10 cellular contexts compared by ENCODE assay signal in genomic region chr10:70832852-70833542, GRCh38. TPM values are rescaled to one million over a fixed set of nuclear protein-coding genes. Genes with fewer than 3 reads are reported as not detected.
DNase-seq lines count a peak whose midpoint lies in the region; ATAC-seq and TF ChIP-seq lines count a peak whose summit lies in the region.
"Had no signal": no experiment of that assay in that cellular context is flagged by ENCODE, and none has a peak within 500 bp of the region (broad histone marks: within the 10 kb centered on the region; RNA-seq: fewer than 3 reads in every experiment).

No MANE protein-coding gene starts in this region.

- WGBS in lung, 2 donors: 22 to 35% methylated on average over 3 of the region's 3 CpGs
- 39% methylated on average over 3 of the region's 3 CpGs for WGBS in esophagus muscularis mucosa

- peaks cover 35% of the 10 kb centered on the region for H3K4me1 Mint-ChIP-seq in type B pancreatic cell (ENCODE audit: unreplicated experiment)

- DNase-seq in AML-193 (lab: John Stamatoyannopoulos, UW): peak; percentile 32 to 36
- DNase-seq in HT1080 (ENCODE audit: low read depth): peak; percentile 91
- DNase-seq in amniotic stem cell (lab: John Stamatoyannopoulos, UW): peak; percentile 81
- DNase-seq in lung (ENCODE audit: low spot score): no peak
- DNase-seq in DMS53 treated with DMSO at 0.1 percent for 48 hours (lab: John Stamatoyannopoulos, UW; ENCODE audit: unreplicated experiment): no peak
- no peak for DNase-seq in esophagus muscularis mucosa (ENCODE audit: extremely low spot score)
- no peak for DNase-seq in activated CD4-positive, alpha-beta T cell treated with anti-CD3 and anti-CD28 coated beads for 1 hour
- no peak for DNase-seq in type B pancreatic cell (ENCODE audit: extremely low spot score, unreplicated experiment)
- DNase-seq: H9, MM.1S had no signal

- H3K27me3 ChIP-seq in lung (ENCODE audit: control insufficient read depth, insufficient read depth) (no peaks in the 10 kb centered on the region), esophagus muscularis mucosa (no peaks in the 10 kb centered on the region)

- H3K4me1 ChIP-seq in lung (ENCODE audit: control insufficient read depth in 2 of 2, insufficient read depth in 2 of 2, low read length in 2 of 2) (peaks cover 2 to 16% of the 10 kb centered on the region in 2 donors), esophagus muscularis mucosa (peaks cover 10 to 47% (median 19%) of the 10 kb centered on the region in 4 donors)

- no peaks in the 10 kb centered on the region for H3K27me3 Mint-ChIP-seq in type B pancreatic cell

- no peak for TF ChIP-seq POLR2A in esophagus muscularis mucosa (IDR thresholded peaks at IDR 0.05; ENCODE audit: low read depth)

- H3K36me3 ChIP-seq in lung (ENCODE audit: control insufficient read depth in 2 of 2, insufficient read depth in 2 of 2, low read length in 2 of 2) (peaks cover 0 to 3% of the 10 kb centered on the region in 2 donors), esophagus muscularis mucosa (peaks cover 0 to 5% (median 2%) of the 10 kb centered on the region in 4 donors)

- H3K27ac Mint-ChIP-seq in type B pancreatic cell: no peak overlapping the region
- H3K27ac Mint-ChIP-seq: H9 had no signal

- H3K4me3 Mint-ChIP-seq in type B pancreatic cell: no peak overlapping the region
- H3K4me3 Mint-ChIP-seq: H9 had no signal

- H3K9me3 Mint-ChIP-seq in type B pancreatic cell: peaks cover 5% of the 10 kb centered on the region

- no peak for TF ChIP-seq CTCF in lung (IDR thresholded peaks at IDR 0.05; ENCODE audit: control extremely low read depth, extremely low read depth)
- TF ChIP-seq CTCF in esophagus muscularis mucosa (IDR thresholded peaks at IDR 0.05): no peak
- no peak for TF ChIP-seq CTCF in type B pancreatic cell (conservative IDR thresholded peaks at IDR 0.05)

- H3K4me3 ChIP-seq in lung (no peak overlapping the region), esophagus muscularis mucosa (no peak overlapping the region)

- intact Hi-C loops in esophagus muscularis mucosa (cut with DNase I): no loop called here

- peak; percentile 32 for ATAC-seq in lung (ENCODE audit: insufficient read depth, low FRiP score)

- TF ChIP-seq EP300 in esophagus muscularis mucosa (IDR thresholded peaks at IDR 0.05): no peak

- H3K36me3 Mint-ChIP-seq in type B pancreatic cell: peaks cover 29% of the 10 kb centered on the region

- H3K9me3 ChIP-seq in lung (ENCODE audit: control insufficient read depth in 2 of 2, insufficient read depth in 1 of 2, low read length in 1 of 2): peaks cover 0 to 3% of the 10 kb centered on the region in 2 donors
- no peaks in the 10 kb centered on the region for H3K9me3 ChIP-seq in esophagus muscularis mucosa

- H3K27ac ChIP-seq in lung (ENCODE audit: low read depth in 1 of 2, low read length in 1 of 2): no peak overlapping the region
- H3K27ac ChIP-seq in esophagus muscularis mucosa (replicated peaks in 1 of 4): no peak overlapping the region

RNA-seq across cellular contexts. Expression of gene SGPL1, which starts 17.2 kb away (rescaled TPM):
- 24.4 and 28.3 TPM in 2 replicates for total RNA-seq in HT1080 (2014; rRNA removed; shearing (Covaris generic))
- polyA plus RNA-seq in HT1080 (2015; cell fraction: cytosol; rRNA removed): 20.3 and 23.4 TPM in 2 replicates
- polyA plus RNA-seq in HT1080 (2015; cell fraction: nucleus; rRNA removed): 35.4 and 36.7 TPM in 2 replicates
- 10 to 100 TPM; 45.7 to 57.4 TPM for total RNA-seq in lung
- polyA plus RNA-seq in lung: 10 to 100 TPM in 1 of 2 donors, 1 to 10 TPM in 1; 8.3 to 15.9 TPM
- 10 to 100 TPM; 12.9 to 31.0 (median 21.3) TPM for total RNA-seq in esophagus muscularis mucosa
- 70.5 and 84.3 TPM in 2 replicates for total RNA-seq in type B pancreatic cell (ENCODE audit: low replicate concordance)

RNA-seq across cellular contexts. Expression of gene TBATA, which starts 47.8 kb away (rescaled TPM):
- total RNA-seq in HT1080 (2014; rRNA removed; shearing (Covaris generic)): not detected in 2 replicates
- polyA plus RNA-seq in HT1080 (2015; cell fraction: cytosol; rRNA removed): not detected in 2 replicates
- not detected in 2 replicates for polyA plus RNA-seq in HT1080 (2015; cell fraction: nucleus; rRNA removed)
- total RNA-seq in lung (not detected), esophagus muscularis mucosa (not detected), type B pancreatic cell (ENCODE audit: low replicate concordance) (not detected in 2 replicates)
- polyA plus RNA-seq in lung: not detected
- total RNA-seq: H9 had no signal

RNA-seq across cellular contexts. Expression of gene PCBD1, which starts 55.4 kb away (rescaled TPM):
- total RNA-seq in HT1080 (2014; rRNA removed; shearing (Covaris generic)): 9.9 and 11.8 TPM in 2 replicates
- polyA plus RNA-seq in HT1080 (2015; cell fraction: cytosol; rRNA removed): 29.5 and 29.7 TPM in 2 replicates
- 5.9 and 8.7 TPM in 2 replicates for polyA plus RNA-seq in HT1080 (2015; cell fraction: nucleus; rRNA removed)
- total RNA-seq in lung (10 to 100 TPM; 62.5 to 83.4 TPM), esophagus muscularis mucosa (100 to 1,000 TPM in 2 of 4 donors, 10 to 100 TPM in 2; 56.1 to 112 (median 80.8) TPM), type B pancreatic cell (ENCODE audit: low replicate concordance) (84.1 and 102 TPM in 2 replicates)
- polyA plus RNA-seq in lung: 100 to 1,000 TPM in 1 of 2 donors, 10 to 100 TPM in 1; 88.6 to 152 TPM

Comparison
In these comparisons a context has a peak if more than half of its experiments do, and no peak if none do; other contexts are left out.
1. DNase-seq: peak in AML-193 (2 of 2), HT1080 (single experiment) and amniotic stem cell (single experiment); none in lung (single experiment), DMS53 treated with DMSO at 0.1 percent for 48 hours (single experiment), esophagus muscularis mucosa (single experiment), activated CD4-positive, alpha-beta T cell treated with anti-CD3 and anti-CD28 coated beads for 1 hour (single experiment) and type B pancreatic cell (single experiment).